ENCODE assay signal across 1 cellular context in the genomic region with DNA sequence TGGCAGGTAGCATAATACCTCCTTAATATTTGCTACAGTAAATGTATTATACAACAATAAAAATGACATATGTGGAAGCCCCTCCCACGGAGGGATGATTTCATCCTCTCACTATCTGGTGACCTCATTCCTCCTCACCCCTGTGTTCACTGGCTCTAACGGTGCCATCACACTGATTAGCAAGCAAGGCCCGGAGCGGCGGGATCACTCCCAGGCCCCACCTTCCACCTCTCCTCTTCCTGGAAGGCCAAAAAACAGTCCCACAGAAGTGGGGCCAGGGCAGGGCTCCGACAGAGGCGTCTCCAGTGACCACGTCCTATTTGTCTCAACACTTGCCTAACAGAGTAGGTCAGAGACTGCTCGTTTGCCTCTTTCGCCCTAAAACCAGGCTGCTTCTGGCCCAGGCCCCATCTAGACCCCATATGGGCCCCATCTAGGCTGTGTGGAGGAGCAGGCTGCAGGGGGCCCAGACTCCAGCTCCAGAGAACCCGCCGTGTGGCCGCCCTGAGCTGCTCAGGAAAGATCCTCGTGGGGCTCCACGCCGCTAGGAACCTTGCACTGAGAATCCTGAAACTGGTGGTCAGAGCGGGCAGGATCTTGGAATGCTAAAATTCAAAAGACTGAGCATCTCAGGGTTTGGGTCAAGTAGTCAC.
TF ChIP-seq lines count a peak whose summit lies in the region.

No MANE protein-coding gene starts in this region.

TF ChIP-seq in K562, 482 proteins besides CTCF, POLR2A, EP300 and RAD21 (continued from another document and continues in another):
- TF ChIP-seq, protein P1, sequence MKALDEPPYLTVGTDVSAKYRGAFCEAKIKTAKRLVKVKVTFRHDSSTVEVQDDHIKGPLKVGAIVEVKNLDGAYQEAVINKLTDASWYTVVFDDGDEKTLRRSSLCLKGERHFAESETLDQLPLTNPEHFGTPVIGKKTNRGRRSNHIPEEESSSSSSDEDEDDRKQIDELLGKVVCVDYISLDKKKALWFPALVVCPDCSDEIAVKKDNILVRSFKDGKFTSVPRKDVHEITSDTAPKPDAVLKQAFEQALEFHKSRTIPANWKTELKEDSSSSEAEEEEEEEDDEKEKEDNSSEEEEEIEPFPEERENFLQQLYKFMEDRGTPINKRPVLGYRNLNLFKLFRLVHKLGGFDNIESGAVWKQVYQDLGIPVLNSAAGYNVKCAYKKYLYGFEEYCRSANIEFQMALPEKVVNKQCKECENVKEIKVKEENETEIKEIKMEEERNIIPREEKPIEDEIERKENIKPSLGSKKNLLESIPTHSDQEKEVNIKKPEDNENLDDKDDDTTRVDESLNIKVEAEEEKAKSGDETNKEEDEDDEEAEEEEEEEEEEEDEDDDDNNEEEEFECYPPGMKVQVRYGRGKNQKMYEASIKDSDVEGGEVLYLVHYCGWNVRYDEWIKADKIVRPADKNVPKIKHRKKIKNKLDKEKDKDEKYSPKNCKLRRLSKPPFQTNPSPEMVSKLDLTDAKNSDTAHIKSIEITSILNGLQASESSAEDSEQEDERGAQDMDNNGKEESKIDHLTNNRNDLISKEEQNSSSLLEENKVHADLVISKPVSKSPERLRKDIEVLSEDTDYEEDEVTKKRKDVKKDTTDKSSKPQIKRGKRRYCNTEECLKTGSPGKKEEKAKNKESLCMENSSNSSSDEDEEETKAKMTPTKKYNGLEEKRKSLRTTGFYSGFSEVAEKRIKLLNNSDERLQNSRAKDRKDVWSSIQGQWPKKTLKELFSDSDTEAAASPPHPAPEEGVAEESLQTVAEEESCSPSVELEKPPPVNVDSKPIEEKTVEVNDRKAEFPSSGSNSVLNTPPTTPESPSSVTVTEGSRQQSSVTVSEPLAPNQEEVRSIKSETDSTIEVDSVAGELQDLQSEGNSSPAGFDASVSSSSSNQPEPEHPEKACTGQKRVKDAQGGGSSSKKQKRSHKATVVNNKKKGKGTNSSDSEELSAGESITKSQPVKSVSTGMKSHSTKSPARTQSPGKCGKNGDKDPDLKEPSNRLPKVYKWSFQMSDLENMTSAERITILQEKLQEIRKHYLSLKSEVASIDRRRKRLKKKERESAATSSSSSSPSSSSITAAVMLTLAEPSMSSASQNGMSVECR (CRISPR knock-in tag; IDR thresholded peaks at IDR 0.05): peak; percentile 12; the same call in 1 of the 2 replicates
- TF ChIP-seq, protein P2, sequence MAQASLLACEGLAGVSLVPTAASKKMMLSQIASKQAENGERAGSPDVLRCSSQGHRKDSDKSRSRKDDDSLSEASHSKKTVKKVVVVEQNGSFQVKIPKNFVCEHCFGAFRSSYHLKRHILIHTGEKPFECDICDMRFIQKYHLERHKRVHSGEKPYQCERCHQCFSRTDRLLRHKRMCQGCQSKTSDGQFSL (CRISPR knock-in tag; IDR thresholded peaks at IDR 0.05): no peak
- TF ChIP-seq, protein P2 (tag; IDR thresholded peaks at IDR 0.05): no peak
- TF ChIP-seq ZNF12 (CRISPR knock-in tag; IDR thresholded peaks at IDR 0.05): no peak
- TF ChIP-seq XRCC5 (IDR thresholded peaks at IDR 0.05; ENCODE audit: low read depth, low read length): no peak
- no peak for TF ChIP-seq SMARCA5 (IDR thresholded peaks at IDR 0.05)
- no peak for TF ChIP-seq HDAC3 (IDR thresholded peaks at IDR 0.05; ENCODE audit: borderline replicate concordance, partially characterized antibody)
- TF ChIP-seq, protein P3, sequence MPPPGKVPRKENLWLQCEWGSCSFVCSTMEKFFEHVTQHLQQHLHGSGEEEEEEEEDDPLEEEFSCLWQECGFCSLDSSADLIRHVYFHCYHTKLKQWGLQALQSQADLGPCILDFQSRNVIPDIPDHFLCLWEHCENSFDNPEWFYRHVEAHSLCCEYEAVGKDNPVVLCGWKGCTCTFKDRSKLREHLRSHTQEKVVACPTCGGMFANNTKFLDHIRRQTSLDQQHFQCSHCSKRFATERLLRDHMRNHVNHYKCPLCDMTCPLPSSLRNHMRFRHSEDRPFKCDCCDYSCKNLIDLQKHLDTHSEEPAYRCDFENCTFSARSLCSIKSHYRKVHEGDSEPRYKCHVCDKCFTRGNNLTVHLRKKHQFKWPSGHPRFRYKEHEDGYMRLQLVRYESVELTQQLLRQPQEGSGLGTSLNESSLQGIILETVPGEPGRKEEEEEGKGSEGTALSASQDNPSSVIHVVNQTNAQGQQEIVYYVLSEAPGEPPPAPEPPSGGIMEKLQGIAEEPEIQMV (tag; conservative IDR thresholded peaks at IDR 0.05; ENCODE audit: low read depth): no peak
- peak; percentile 83; the same call in 1 of the 2 replicates for TF ChIP-seq POLR2AphosphoS2 (IDR thresholded peaks at IDR 0.05; ENCODE audit: low read length)
- TF ChIP-seq, protein P4, sequence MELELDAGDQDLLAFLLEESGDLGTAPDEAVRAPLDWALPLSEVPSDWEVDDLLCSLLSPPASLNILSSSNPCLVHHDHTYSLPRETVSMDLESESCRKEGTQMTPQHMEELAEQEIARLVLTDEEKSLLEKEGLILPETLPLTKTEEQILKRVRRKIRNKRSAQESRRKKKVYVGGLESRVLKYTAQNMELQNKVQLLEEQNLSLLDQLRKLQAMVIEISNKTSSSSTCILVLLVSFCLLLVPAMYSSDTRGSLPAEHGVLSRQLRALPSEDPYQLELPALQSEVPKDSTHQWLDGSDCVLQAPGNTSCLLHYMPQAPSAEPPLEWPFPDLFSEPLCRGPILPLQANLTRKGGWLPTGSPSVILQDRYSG (tag; conservative IDR thresholded peaks at IDR 0.05; ENCODE audit: low read depth): peak; percentile 87
- TF ChIP-seq CEBPG (CRISPR knock-in tag; IDR thresholded peaks at IDR 0.05): peak; percentile 9; the same call in 1 of the 2 replicates
- TF ChIP-seq CEBPG (tag; conservative IDR thresholded peaks at IDR 0.05 in 1 of 2, IDR thresholded peaks at IDR 0.05 in 1 of 2): peak in 1 of 2 experiments; percentile 23; a peak in 2 of 4 replicates
- TF ChIP-seq RBM39 (optimal IDR thresholded peaks at IDR 0.05; ENCODE audit: low read depth, low read length): no peak
- TF ChIP-seq KLF16 (IDR thresholded peaks at IDR 0.05): no peak
- no peak for TF ChIP-seq ZNF717 (CRISPR knock-in tag; IDR thresholded peaks at IDR 0.05)
- peak; percentile 63; the same call in 1 of the 2 replicates for TF ChIP-seq DPF2 (IDR thresholded peaks at IDR 0.05)
- TF ChIP-seq NCOA2 (IDR thresholded peaks at IDR 0.05; ENCODE audit: partially characterized antibody in 2 of 2): no peak
- no peak for TF ChIP-seq FOXP1 (CRISPR knock-in tag; IDR thresholded peaks at IDR 0.05)
- TF ChIP-seq, protein P5, sequence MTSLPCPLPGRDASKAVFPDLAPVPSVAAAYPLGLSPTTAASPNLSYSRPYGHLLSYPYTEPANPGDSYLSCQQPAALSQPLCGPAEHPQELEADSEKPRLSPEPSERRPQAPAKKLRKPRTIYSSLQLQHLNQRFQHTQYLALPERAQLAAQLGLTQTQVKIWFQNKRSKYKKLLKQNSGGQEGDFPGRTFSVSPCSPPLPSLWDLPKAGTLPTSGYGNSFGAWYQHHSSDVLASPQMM (CRISPR knock-in tag; IDR thresholded peaks at IDR 0.05): no peak
- TF ChIP-seq, protein P6, sequence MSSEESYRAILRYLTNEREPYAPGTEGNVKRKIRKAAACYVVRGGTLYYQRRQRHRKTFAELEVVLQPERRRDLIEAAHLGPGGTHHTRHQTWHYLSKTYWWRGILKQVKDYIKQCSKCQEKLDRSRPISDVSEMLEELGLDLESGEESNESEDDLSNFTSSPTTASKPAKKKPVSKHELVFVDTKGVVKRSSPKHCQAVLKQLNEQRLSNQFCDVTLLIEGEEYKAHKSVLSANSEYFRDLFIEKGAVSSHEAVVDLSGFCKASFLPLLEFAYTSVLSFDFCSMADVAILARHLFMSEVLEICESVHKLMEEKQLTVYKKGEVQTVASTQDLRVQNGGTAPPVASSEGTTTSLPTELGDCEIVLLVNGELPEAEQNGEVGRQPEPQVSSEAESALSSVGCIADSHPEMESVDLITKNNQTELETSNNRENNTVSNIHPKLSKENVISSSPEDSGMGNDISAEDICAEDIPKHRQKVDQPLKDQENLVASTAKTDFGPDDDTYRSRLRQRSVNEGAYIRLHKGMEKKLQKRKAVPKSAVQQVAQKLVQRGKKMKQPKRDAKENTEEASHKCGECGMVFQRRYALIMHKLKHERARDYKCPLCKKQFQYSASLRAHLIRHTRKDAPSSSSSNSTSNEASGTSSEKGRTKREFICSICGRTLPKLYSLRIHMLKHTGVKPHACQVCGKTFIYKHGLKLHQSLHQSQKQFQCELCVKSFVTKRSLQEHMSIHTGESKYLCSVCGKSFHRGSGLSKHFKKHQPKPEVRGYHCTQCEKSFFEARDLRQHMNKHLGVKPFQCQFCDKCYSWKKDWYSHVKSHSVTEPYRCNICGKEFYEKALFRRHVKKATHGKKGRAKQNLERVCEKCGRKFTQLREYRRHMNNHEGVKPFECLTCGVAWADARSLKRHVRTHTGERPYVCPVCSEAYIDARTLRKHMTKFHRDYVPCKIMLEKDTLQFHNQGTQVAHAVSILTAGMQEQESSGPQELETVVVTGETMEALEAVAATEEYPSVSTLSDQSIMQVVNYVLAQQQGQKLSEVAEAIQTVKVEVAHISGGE (CRISPR knock-in tag; IDR thresholded peaks at IDR 0.05): peak in 1 of 3 experiments; percentile 34; a peak in 1 of 6 replicates
- no peak for TF ChIP-seq MEF2D (tag; conservative IDR thresholded peaks at IDR 0.05; ENCODE audit: low read depth)
- TF ChIP-seq POLR2G (IDR thresholded peaks at IDR 0.05; ENCODE audit: low read depth, low read length): peak; percentile 80
- TF ChIP-seq NFIC (IDR thresholded peaks at IDR 0.05): peak; percentile 59; the same call in 1 of the 2 replicates
- TF ChIP-seq ATF1 (CRISPR knock-in tag; IDR thresholded peaks at IDR 0.05): no peak
- peak; percentile 93 for TF ChIP-seq ATF1 (tag; IDR thresholded peaks at IDR 0.05)
- TF ChIP-seq DNMT1 (IDR thresholded peaks at IDR 0.05): no peak
- no peak for TF ChIP-seq ZKSCAN1 (IDR thresholded peaks at IDR 0.05; ENCODE audit: low read depth, low read length)
- TF ChIP-seq ZNF785 (CRISPR knock-in tag; IDR thresholded peaks at IDR 0.05): no peak
- no peak for TF ChIP-seq FOXA3 (CRISPR knock-in tag; conservative IDR thresholded peaks at IDR 0.05 in 1 of 2, IDR thresholded peaks at IDR 0.05 in 1 of 2)
- TF ChIP-seq ZBTB17 (CRISPR knock-in tag; IDR thresholded peaks at IDR 0.05): no peak
- no peak for TF ChIP-seq BRCA1 (IDR thresholded peaks at IDR 0.05)
- no peak for TF ChIP-seq BRCA1 (CRISPR knock-in tag; IDR thresholded peaks at IDR 0.05)
- peak; percentile 82 for TF ChIP-seq FOSL1 (tag; conservative IDR thresholded peaks at IDR 0.05)
- TF ChIP-seq ZNF165 (CRISPR knock-in tag; IDR thresholded peaks at IDR 0.05; ENCODE audit: borderline replicate concordance): 0 out of 2 replicates have a peak, but pooled peaks have one; percentile 11
- TF ChIP-seq SRSF9 (IDR thresholded peaks at IDR 0.05; ENCODE audit: borderline replicate concordance, low read depth, low read length): no peak
- 0 out of 2 replicates have a peak, but pooled peaks have one; percentile 8 for TF ChIP-seq ZNF24 (IDR thresholded peaks at IDR 0.05)
- TF ChIP-seq, protein P7, sequence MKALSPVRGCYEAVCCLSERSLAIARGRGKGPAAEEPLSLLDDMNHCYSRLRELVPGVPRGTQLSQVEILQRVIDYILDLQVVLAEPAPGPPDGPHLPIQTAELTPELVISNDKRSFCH (CRISPR knock-in tag; IDR thresholded peaks at IDR 0.05): no peak
- TF ChIP-seq, protein P7 (tag; IDR thresholded peaks at IDR 0.05): peak; percentile 47; the same call in 1 of the 2 replicates
- TF ChIP-seq, protein P8, sequence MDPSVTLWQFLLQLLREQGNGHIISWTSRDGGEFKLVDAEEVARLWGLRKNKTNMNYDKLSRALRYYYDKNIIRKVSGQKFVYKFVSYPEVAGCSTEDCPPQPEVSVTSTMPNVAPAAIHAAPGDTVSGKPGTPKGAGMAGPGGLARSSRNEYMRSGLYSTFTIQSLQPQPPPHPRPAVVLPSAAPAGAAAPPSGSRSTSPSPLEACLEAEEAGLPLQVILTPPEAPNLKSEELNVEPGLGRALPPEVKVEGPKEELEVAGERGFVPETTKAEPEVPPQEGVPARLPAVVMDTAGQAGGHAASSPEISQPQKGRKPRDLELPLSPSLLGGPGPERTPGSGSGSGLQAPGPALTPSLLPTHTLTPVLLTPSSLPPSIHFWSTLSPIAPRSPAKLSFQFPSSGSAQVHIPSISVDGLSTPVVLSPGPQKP (CRISPR knock-in tag; IDR thresholded peaks at IDR 0.05): no peak
- TF ChIP-seq KDM4B (IDR thresholded peaks at IDR 0.05; ENCODE audit: borderline replicate concordance in 2 of 2, low read depth in 1 of 2): 0 out of 4 replicates have a peak, but pooled peaks of 1 of the 2 experiments have one; percentile 50
- TF ChIP-seq ZNF311 (CRISPR knock-in tag; IDR thresholded peaks at IDR 0.05): no peak
- no peak for TF ChIP-seq ZKSCAN8 (CRISPR knock-in tag; IDR thresholded peaks at IDR 0.05)
- TF ChIP-seq NELFE (IDR thresholded peaks at IDR 0.05; ENCODE audit: insufficient read depth, insufficient read length): no peak
- TF ChIP-seq, protein P9, sequence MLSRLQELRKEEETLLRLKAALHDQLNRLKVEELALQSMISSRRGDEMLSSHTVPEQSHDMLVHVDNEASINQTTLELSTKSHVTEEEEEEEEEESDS (CRISPR knock-in tag; IDR thresholded peaks at IDR 0.05): no peak
- peak; percentile 82 for TF ChIP-seq NCOA1 (IDR thresholded peaks at IDR 0.05; ENCODE audit: low read depth)
- TF ChIP-seq PHTF2 (CRISPR knock-in tag; IDR thresholded peaks at IDR 0.05): no peak
- no peak for TF ChIP-seq FUS (optimal IDR thresholded peaks at IDR 0.05; ENCODE audit: low read depth, low read length)
- TF ChIP-seq FOXA1 (IDR thresholded peaks at IDR 0.05; ENCODE audit: borderline replicate concordance): no peak
- no peak for TF ChIP-seq ZNF436 (CRISPR knock-in tag; IDR thresholded peaks at IDR 0.05)
- TF ChIP-seq STAT5A (IDR thresholded peaks at IDR 0.05; ENCODE audit: borderline replicate concordance, low read length): peak; percentile 33; the same call in 1 of the 2 replicates
- TF ChIP-seq SRSF7 (optimal IDR thresholded peaks at IDR 0.05; ENCODE audit: low read depth, low read length): no peak
- TF ChIP-seq RBM14 (IDR thresholded peaks at IDR 0.05; ENCODE audit: borderline replicate concordance, insufficient read depth, low read depth, low read length): no peak
- TF ChIP-seq, protein P10, sequence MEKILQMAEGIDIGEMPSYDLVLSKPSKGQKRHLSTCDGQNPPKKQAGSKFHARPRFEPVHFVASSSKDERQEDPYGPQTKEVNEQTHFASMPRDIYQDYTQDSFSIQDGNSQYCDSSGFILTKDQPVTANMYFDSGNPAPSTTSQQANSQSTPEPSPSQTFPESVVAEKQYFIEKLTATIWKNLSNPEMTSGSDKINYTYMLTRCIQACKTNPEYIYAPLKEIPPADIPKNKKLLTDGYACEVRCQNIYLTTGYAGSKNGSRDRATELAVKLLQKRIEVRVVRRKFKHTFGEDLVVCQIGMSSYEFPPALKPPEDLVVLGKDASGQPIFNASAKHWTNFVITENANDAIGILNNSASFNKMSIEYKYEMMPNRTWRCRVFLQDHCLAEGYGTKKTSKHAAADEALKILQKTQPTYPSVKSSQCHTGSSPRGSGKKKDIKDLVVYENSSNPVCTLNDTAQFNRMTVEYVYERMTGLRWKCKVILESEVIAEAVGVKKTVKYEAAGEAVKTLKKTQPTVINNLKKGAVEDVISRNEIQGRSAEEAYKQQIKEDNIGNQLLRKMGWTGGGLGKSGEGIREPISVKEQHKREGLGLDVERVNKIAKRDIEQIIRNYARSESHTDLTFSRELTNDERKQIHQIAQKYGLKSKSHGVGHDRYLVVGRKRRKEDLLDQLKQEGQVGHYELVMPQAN (IDR thresholded peaks at IDR 0.05; ENCODE audit: borderline replicate concordance): no peak
- TF ChIP-seq ZNF347 (CRISPR knock-in tag; IDR thresholded peaks at IDR 0.05; ENCODE audit: low read depth): no peak
